Comparison of ENCODE assay signal across 8 cellular contexts in the genomic region with DNA sequence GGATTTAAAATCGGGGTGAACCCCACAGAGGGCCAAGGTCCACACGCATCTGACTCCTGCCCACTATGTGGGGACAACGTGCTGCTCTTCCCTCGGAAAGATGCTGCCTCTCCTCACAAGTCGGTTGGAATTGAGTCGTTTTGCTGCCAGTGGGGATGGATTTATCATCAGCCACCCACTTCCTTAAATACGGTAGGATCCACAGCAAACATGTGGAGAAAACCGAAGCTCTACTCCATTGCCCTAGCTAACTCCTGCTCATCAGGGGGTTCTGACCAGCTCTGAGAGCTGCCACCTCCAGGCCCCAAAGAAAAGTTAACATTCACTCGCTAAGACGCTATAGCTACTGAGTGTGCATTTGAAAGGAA.
DNase-seq lines count a peak whose midpoint lies in the region; ATAC-seq and TF ChIP-seq lines count a peak whose summit lies in the region.

No MANE protein-coding gene starts in this region.

- H3K4me3 ChIP-seq in Loucy (ENCODE audit: low read length, poor library complexity, severe bottlenecking): peak overlapping the region; percentile 94
- H3K4me3 ChIP-seq in hepatocyte: peak overlapping the region; percentile 99
- peak overlapping the region; percentile 73 for H3K4me3 ChIP-seq in skeletal muscle cell (ENCODE audit: low read depth, low read length)

- H3K36me3 Mint-ChIP-seq in activated T-helper 2 cell treated with anti-CD3 and anti-CD28 coated beads, Interferon-gamma antibody, Interleukin-2, Interleukin-4, amounts not matched to agents 10 μg/mL and 5 μg/mL and 100 μg/mL, durations not matched to agents 14 hours and 24 hours and 36 hours (ENCODE audit: low read depth): peaks cover 15% of the 10 kb centered on the region

- H3K27me3 Mint-ChIP-seq in activated T-helper 2 cell treated with anti-CD3 and anti-CD28 coated beads, Interferon-gamma antibody, Interleukin-2, Interleukin-4, amounts not matched to agents 10 μg/mL and 5 μg/mL and 100 μg/mL, durations not matched to agents 14 hours and 24 hours and 36 hours (ENCODE audit: low read depth): peaks cover 7% of the 10 kb centered on the region

- no peaks in the 10 kb centered on the region for H3K9me2 ChIP-seq in Loucy (replicated peaks; ENCODE audit: low read depth, low read length)
- H3K9me2 ChIP-seq in hepatocyte (replicated peaks; ENCODE audit: insufficient read depth): no peaks in the 10 kb centered on the region

- intact Hi-C loops in activated T-helper 2 cell treated with anti-CD3 and anti-CD28 coated beads, Interferon-gamma antibody, Interleukin-2, Interleukin-4, amounts not matched to agents 10 μg/mL and 5 μg/mL and 100 μg/mL, durations not matched to agents 14 hours and 24 hours and 36 hours (cut with micrococcal nuclease): loop anchor here (2.0 to 10.0 kb wide), 2 partner anchors 87 to 289 kb away; a partner anchor contains a TSS

- peaks cover 3% of the 10 kb centered on the region for H4K20me1 ChIP-seq in Loucy (ENCODE audit: insufficient read depth, low read length, poor library complexity, severe bottlenecking)
- H4K20me1 ChIP-seq in hepatocyte (ENCODE audit: insufficient read depth, poor library complexity, severe bottlenecking): peaks cover 8% of the 10 kb centered on the region

- H3K9me3 ChIP-seq in Loucy (ENCODE audit: insufficient read depth, low read depth, low read length) (no peaks in the 10 kb centered on the region), hepatocyte (ENCODE audit: low read depth) (no peaks in the 10 kb centered on the region)

- no peaks in the 10 kb centered on the region for H3K9me3 Mint-ChIP-seq in activated T-helper 2 cell treated with anti-CD3 and anti-CD28 coated beads, Interferon-gamma antibody, Interleukin-2, Interleukin-4, amounts not matched to agents 10 μg/mL and 5 μg/mL and 100 μg/mL, durations not matched to agents 14 hours and 24 hours and 36 hours

- H3K27me3 ChIP-seq in Loucy (ENCODE audit: insufficient read depth, low read length, poor library complexity, severe bottlenecking): no peaks in the 10 kb centered on the region
- H3K27me3 ChIP-seq in hepatocyte: peaks cover 11% of the 10 kb centered on the region

- peak overlapping the region; percentile 91 for H3K9ac ChIP-seq in Loucy (ENCODE audit: low read depth, low read length, poor library complexity, severe bottlenecking)

- peaks cover 39% of the 10 kb centered on the region for H3K79me2 ChIP-seq in Loucy (ENCODE audit: insufficient read depth, low read length)
- H3K79me2 ChIP-seq in hepatocyte: peaks cover 33% of the 10 kb centered on the region

- H3K27ac Mint-ChIP-seq in activated T-helper 2 cell treated with anti-CD3 and anti-CD28 coated beads, Interferon-gamma antibody, Interleukin-2, Interleukin-4, amounts not matched to agents 10 μg/mL and 5 μg/mL and 100 μg/mL, durations not matched to agents 14 hours and 24 hours and 36 hours: peak overlapping the region; percentile 91

- peaks cover 30% of the 10 kb centered on the region for H3K4me1 Mint-ChIP-seq in activated T-helper 2 cell treated with anti-CD3 and anti-CD28 coated beads, Interferon-gamma antibody, Interleukin-2, Interleukin-4, amounts not matched to agents 10 μg/mL and 5 μg/mL and 100 μg/mL, durations not matched to agents 14 hours and 24 hours and 36 hours (ENCODE audit: low read depth)

- H2AFZ ChIP-seq in Loucy (ENCODE audit: low read length) (peak overlapping the region; percentile 90), hepatocyte (peak overlapping the region; percentile 95)

- peak overlapping the region; percentile 89 for H3K4me3 Mint-ChIP-seq in activated T-helper 2 cell treated with anti-CD3 and anti-CD28 coated beads, Interferon-gamma antibody, Interleukin-2, Interleukin-4, amounts not matched to agents 10 μg/mL and 5 μg/mL and 100 μg/mL, durations not matched to agents 14 hours and 24 hours and 36 hours (ENCODE audit: low read depth)

- no peaks in the 10 kb centered on the region for H3F3A ChIP-seq in Loucy (ENCODE audit: low read depth)

- no peaks in the 10 kb centered on the region for H3K36me3 ChIP-seq in Loucy (ENCODE audit: insufficient read depth, low read length)
- H3K36me3 ChIP-seq in hepatocyte (replicated peaks; ENCODE audit: insufficient read depth, low read depth): no peaks in the 10 kb centered on the region

- H3K4me2 ChIP-seq in Loucy (ENCODE audit: low read depth, low read length, poor library complexity, severe bottlenecking): peak overlapping the region; percentile 92
- peak overlapping the region; percentile 86 for H3K4me2 ChIP-seq in hepatocyte

- H3K27ac ChIP-seq in hepatocyte: peak overlapping the region; percentile 97

- peak; percentile 1 for DNase-seq in stimulated activated CD4-positive, alpha-beta T cell treated with anti-CD3 and anti-CD28 coated beads, Interleukin-2, amount 100 ng/mL, for 4 hours (ENCODE audit: low read depth)
- no peak for DNase-seq in stimulated activated CD4-positive, alpha-beta T cell treated with anti-CD3 and anti-CD28 coated beads, Interleukin-2, amount 100 ng/mL, for 48 hours
- DNase-seq in activated T-helper 2 cell treated with anti-CD3 and anti-CD28 coated beads, Interferon-gamma antibody, Interleukin-2, Interleukin-4, amounts not matched to agents 10 μg/mL and 5 μg/mL and 100 μg/mL, durations not matched to agents 14 hours and 24 hours and 36 hours (ENCODE audit: low spot score): no peak
- peak; percentile 48 for DNase-seq in hepatocyte (ENCODE audit: low spot score)
- DNase-seq in skeletal muscle cell (ENCODE audit: low read depth): peak; percentile 31
- DNase-seq in RKO (ENCODE audit: low spot score): no peak

- 2% methylated on average over 9 of the region's 10 CpGs for WGBS in hepatocyte (ENCODE audit: low lambda C conversion rate, missing lambda C conversion rate)

- no peak for ATAC-seq in HG03095 (IDR thresholded peaks at IDR 0.05; ENCODE audit: unreplicated experiment)

- H3K4me1 ChIP-seq in Loucy (ENCODE audit: insufficient read depth, low read length, poor library complexity, severe bottlenecking): peaks cover 44% of the 10 kb centered on the region
- peaks cover 19% of the 10 kb centered on the region for H3K4me1 ChIP-seq in hepatocyte (ENCODE audit: insufficient read depth)

- TF ChIP-seq CTCF in Loucy (conservative IDR thresholded peaks at IDR 0.05; ENCODE audit: low read length) (peak; percentile 43), hepatocyte (IDR thresholded peaks at IDR 0.05; ENCODE audit: poor library complexity) (peak; percentile 32)

Comparison
In these comparisons a context has a peak if more than half of its experiments do, and no peak if none do; other contexts are left out.
1. DNase-seq: peak in stimulated activated CD4-positive, alpha-beta T cell treated with anti-CD3 and anti-CD28 coated beads, Interleukin-2, amount 100 ng/mL, for 4 hours (single experiment), hepatocyte (single experiment) and skeletal muscle cell (single experiment); none in stimulated activated CD4-positive, alpha-beta T cell treated with anti-CD3 and anti-CD28 coated beads, Interleukin-2, amount 100 ng/mL, for 48 hours (0 of 2), activated T-helper 2 cell treated with anti-CD3 and anti-CD28 coated beads, Interferon-gamma antibody, Interleukin-2, Interleukin-4, amounts not matched to agents 10 μg/mL and 5 μg/mL and 100 μg/mL, durations not matched to agents 14 hours and 24 hours and 36 hours (single experiment) and RKO (single experiment).
2. Peak in every context shown above with its lines, with median percentiles within 50 percentile points of each other: H3K4me3 ChIP-seq.